In the genomic region with DNA sequence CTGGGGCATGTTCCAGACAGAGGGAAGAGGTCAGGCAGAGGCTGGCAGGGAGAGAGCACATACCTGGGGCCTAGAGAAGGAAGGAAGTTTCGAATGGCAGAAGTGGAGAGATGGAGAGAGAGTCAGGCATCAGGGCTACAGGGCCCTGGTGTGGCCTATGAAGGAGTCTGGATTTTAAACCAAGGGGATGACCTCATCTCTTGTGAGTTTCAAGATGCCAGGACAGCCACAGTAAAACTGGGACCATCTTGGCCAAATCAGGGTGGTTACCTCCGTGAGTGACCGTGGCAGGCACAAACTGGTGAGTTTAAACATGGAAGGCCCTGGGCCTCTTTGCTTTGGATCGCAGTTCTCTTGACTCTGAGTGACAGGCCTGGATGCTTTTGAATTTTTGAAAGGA, we compare ENCODE assay signal across 18 cellular contexts. TPM values are rescaled to one million over a fixed set of nuclear protein-coding genes. Genes with fewer than 3 reads are reported as not detected.
DNase-seq lines count a peak whose midpoint lies in the region; ATAC-seq, FAIRE-seq and TF ChIP-seq lines count a peak whose summit lies in the region.
"Had no signal": no experiment of that assay in that cellular context is flagged by ENCODE, and none has a peak within 500 bp of the region (broad histone marks: within the 10 kb centered on the region; RNA-seq: fewer than 3 reads in every experiment).

No MANE protein-coding gene starts in this region.

- no peak for FAIRE-seq in kidney (lab: Jason Lieb, UNC)
- FAIRE-seq in H54 (lab: Jason Lieb, UNC) = no peak

- no peak for TF ChIP-seq CTCF in CD4-positive, alpha-beta T cell (IDR thresholded peaks at IDR 0.05)
- no peak for TF ChIP-seq CTCF in activated CD8-positive, alpha-beta T cell treated with anti-CD3 and anti-CD28 coated beads for 36 hours (IDR thresholded peaks at IDR 0.05)
- TF ChIP-seq CTCF in kidney (IDR thresholded peaks at IDR 0.05; ENCODE audit: borderline replicate concordance, extremely low read depth, insufficient read depth) (no peak), right atrium auricular region (IDR thresholded peaks at IDR 0.05) (no peak), sigmoid colon (IDR thresholded peaks at IDR 0.05) (no peak)

- H3K36me3 ChIP-seq in BLaER1 treated with 17β-estradiol and CSF1 and Interleukin-3, amounts not matched to agents 10 nM and 100 nM = no peaks in the 10 kb centered on the region
- no peaks in the 10 kb centered on the region for H3K36me3 ChIP-seq in kidney (ENCODE audit: control insufficient read depth in 1 of 2, insufficient read depth in 2 of 2, low read length in 2 of 2)
- H3K36me3 ChIP-seq in right atrium auricular region = no peaks in the 10 kb centered on the region
- H3K36me3 ChIP-seq in sigmoid colon = no peaks in the 10 kb centered on the region
- H3K36me3 ChIP-seq: left lung, Peyer's patch, spleen, upper lobe of right lung had no signal

- 82 to 91% methylated on average over 4 of the region's 4 CpGs for WGBS in sigmoid colon, 2 donors

- intact Hi-C loops in CD4-positive, alpha-beta T cell (cut with DNase I, micrococcal nuclease) = no loop called here
- intact Hi-C loops in activated CD8-positive, alpha-beta T cell treated with anti-CD3 and anti-CD28 coated beads for 36 hours (cut with micrococcal nuclease) = no loop called here
- intact Hi-C loops in kidney (cut with DNase I) (no loop called here), sigmoid colon (cut with DNase I) (no loop called here)

- H3K27me3 Mint-ChIP-seq in CD4-positive, alpha-beta T cell = peaks cover 17% of the 10 kb centered on the region
- peaks cover 8% of the 10 kb centered on the region for H3K27me3 Mint-ChIP-seq in activated CD8-positive, alpha-beta T cell treated with anti-CD3 and anti-CD28 coated beads for 36 hours

- H3K27me3 ChIP-seq in BLaER1 treated with 17β-estradiol and CSF1 and Interleukin-3, amounts not matched to agents 10 nM and 100 nM = no peaks in the 10 kb centered on the region
- H3K27me3 ChIP-seq in CD4-positive, alpha-beta T cell (ENCODE audit: control insufficient read depth, insufficient read depth, low read length) = peaks cover 2% of the 10 kb centered on the region
- H3K27me3 ChIP-seq in right atrium auricular region (no peaks in the 10 kb centered on the region), sigmoid colon (no peaks in the 10 kb centered on the region)
- H3K27me3 ChIP-seq: body of pancreas, left lung, Peyer's patch had no signal

- no peak for TF ChIP-seq POLR2A in H54 (IDR thresholded peaks at IDR 0.05; ENCODE audit: low read depth, low read length)
- TF ChIP-seq POLR2A in sigmoid colon (IDR thresholded peaks at IDR 0.05) = no peak

- no peak overlapping the region for H3K9ac ChIP-seq in BLaER1 treated with 17β-estradiol and CSF1 and Interleukin-3, amounts not matched to agents 10 nM and 100 nM
- H3K9ac ChIP-seq in kidney (ENCODE audit: low read length in 2 of 2) = no peak overlapping the region

- peak overlapping the region in 2 of 11 experiments; percentile 15 to 40; a peak in 3 of 22 replicates for H3K27ac ChIP-seq in BLaER1 treated with 17β-estradiol and CSF1 and Interleukin-3, amounts not matched to agents 10 nM and 100 nM
- no peak overlapping the region for H3K27ac ChIP-seq in CD4-positive, alpha-beta T cell (ENCODE audit: low read depth, low read length)
- H3K27ac ChIP-seq in kidney (ENCODE audit: low read depth in 2 of 2, low read length in 2 of 2) (no peak overlapping the region), right atrium auricular region (no peak overlapping the region), sigmoid colon (no peak overlapping the region)
- H3K27ac ChIP-seq: body of pancreas, left lung, Peyer's patch, spleen, upper lobe of right lung had no signal

- no peaks in the 10 kb centered on the region for H4K20me1 ChIP-seq in BLaER1 treated with 17β-estradiol and CSF1 and Interleukin-3, amounts not matched to agents 10 nM and 100 nM

- no peak for DNase-seq in CD4-positive, alpha-beta T cell
- DNase-seq in activated CD8-positive, alpha-beta T cell treated with anti-CD3 and anti-CD28 coated beads for 36 hours = no peak
- DNase-seq in kidney (peak; percentile 4), H54 (ENCODE audit: insufficient read length, low spot score) (no peak), right atrium auricular region (ENCODE audit: low spot score) (no peak), sigmoid colon (no peak)
- DNase-seq: activated gamma-delta T cell treated with Interleukin-2 at 50 U/mL for 16 hours, body of pancreas, HCEC 1CT, left lung, NCI-H510A, spleen, upper lobe of right lung had no signal

- no peaks in the 10 kb centered on the region for H3K9me3 ChIP-seq in BLaER1 treated with 17β-estradiol and CSF1 and Interleukin-3, amounts not matched to agents 10 nM and 100 nM (replicated peaks in 1 of 11)
- no peaks in the 10 kb centered on the region for H3K9me3 ChIP-seq in CD4-positive, alpha-beta T cell (ENCODE audit: control insufficient read depth, low read length)
- H3K9me3 ChIP-seq in kidney (ENCODE audit: control insufficient read depth in 1 of 2, low read length in 2 of 2) (no peaks in the 10 kb centered on the region), right atrium auricular region (no peaks in the 10 kb centered on the region), sigmoid colon (no peaks in the 10 kb centered on the region)
- H3K9me3 ChIP-seq: body of pancreas, left lung, Peyer's patch, spleen, upper lobe of right lung had no signal

- no peaks in the 10 kb centered on the region for H3K36me3 Mint-ChIP-seq in CD4-positive, alpha-beta T cell (ENCODE audit: low read depth)
- H3K36me3 Mint-ChIP-seq in activated CD8-positive, alpha-beta T cell treated with anti-CD3 and anti-CD28 coated beads for 36 hours (ENCODE audit: low read depth) = no peaks in the 10 kb centered on the region
- H3K36me3 Mint-ChIP-seq: natural killer cell treated with Interleukin-12 subunit alpha and Interleukin-12 subunit beta and Interleukin-15 and Interleukin-18, amount 100 ng/mL, for 72 hours had no signal

- POLR2A ChIA-PET in CD4-positive, alpha-beta T cell (lab: Charles Lee) = no interaction called here
- POLR2A ChIA-PET in activated CD8-positive, alpha-beta T cell treated with anti-CD3 and anti-CD28 coated beads for 36 hours (lab: Charles Lee) = no interaction called here

- H3K9me3 Mint-ChIP-seq in CD4-positive, alpha-beta T cell = no peaks in the 10 kb centered on the region
- H3K9me3 Mint-ChIP-seq in activated CD8-positive, alpha-beta T cell treated with anti-CD3 and anti-CD28 coated beads for 36 hours = no peaks in the 10 kb centered on the region
- H3K9me3 Mint-ChIP-seq: natural killer cell treated with Interleukin-12 subunit alpha and Interleukin-12 subunit beta and Interleukin-15 and Interleukin-18, amount 100 ng/mL, for 72 hours had no signal

- H3K4me3 ChIP-seq in BLaER1 treated with 17β-estradiol and CSF1 and Interleukin-3, amounts not matched to agents 10 nM and 100 nM = no peak overlapping the region
- H3K4me3 ChIP-seq in kidney (ENCODE audit: low read length in 2 of 2) (no peak overlapping the region), right atrium auricular region (no peak overlapping the region), sigmoid colon (no peak overlapping the region)
- H3K4me3 ChIP-seq: body of pancreas, left lung, Peyer's patch, spleen, upper lobe of right lung had no signal

- peaks cover 27 to 86% (median 51%) of the 10 kb centered on the region in 10 experiments for H3K4me1 ChIP-seq in BLaER1 treated with 17β-estradiol and CSF1 and Interleukin-3, amounts not matched to agents 10 nM and 100 nM
- H3K4me1 ChIP-seq in kidney (ENCODE audit: control insufficient read depth in 1 of 2, insufficient read depth in 1 of 2, low read depth in 1 of 2, low read length in 2 of 2) (peaks cover 12 to 20% of the 10 kb centered on the region in 2 donors), right atrium auricular region (no peaks in the 10 kb centered on the region), sigmoid colon (peaks cover 0 to 8% (median 0%) of the 10 kb centered on the region in 4 donors)
- H3K4me1 ChIP-seq: body of pancreas had no signal

- CTCF ChIA-PET in CD4-positive, alpha-beta T cell (lab: Charles Lee) = no interaction called here
- CTCF ChIA-PET in activated CD8-positive, alpha-beta T cell treated with anti-CD3 and anti-CD28 coated beads for 36 hours (lab: Charles Lee) = no interaction called here

- H3K27ac Mint-ChIP-seq in CD4-positive, alpha-beta T cell = peak overlapping the region; percentile 21
- H3K27ac Mint-ChIP-seq in activated CD8-positive, alpha-beta T cell treated with anti-CD3 and anti-CD28 coated beads for 36 hours = peak overlapping the region; percentile 84
- H3K27ac Mint-ChIP-seq: natural killer cell treated with Interleukin-12 subunit alpha and Interleukin-12 subunit beta and Interleukin-15 and Interleukin-18, amount 100 ng/mL, for 72 hours had no signal

- no peak overlapping the region for H3K4me3 Mint-ChIP-seq in CD4-positive, alpha-beta T cell
- no peak overlapping the region for H3K4me3 Mint-ChIP-seq in activated CD8-positive, alpha-beta T cell treated with anti-CD3 and anti-CD28 coated beads for 36 hours
- H3K4me3 Mint-ChIP-seq: natural killer cell treated with Interleukin-12 subunit alpha and Interleukin-12 subunit beta and Interleukin-15 and Interleukin-18, amount 100 ng/mL, for 72 hours had no signal

- H3K4me1 Mint-ChIP-seq in CD4-positive, alpha-beta T cell (ENCODE audit: low read depth) = peaks cover 20% of the 10 kb centered on the region
- peaks cover 31% of the 10 kb centered on the region for H3K4me1 Mint-ChIP-seq in activated CD8-positive, alpha-beta T cell treated with anti-CD3 and anti-CD28 coated beads for 36 hours (ENCODE audit: low read depth)

- no peak for ATAC-seq in CD4-positive, alpha-beta T cell (ENCODE audit: poor library complexity)
- ATAC-seq in activated CD8-positive, alpha-beta T cell treated with anti-CD3 and anti-CD28 coated beads for 36 hours = peak; percentile 13
- ATAC-seq: body of pancreas, left lung, upper lobe of right lung had no signal

- peak overlapping the region in 10 of 11 experiments; percentile 17 to 83 (median 55); a peak in 16 of 22 replicates for H3K4me2 ChIP-seq in BLaER1 treated with 17β-estradiol and CSF1 and Interleukin-3, amounts not matched to agents 10 nM and 100 nM

- no peak for TF ChIP-seq EP300 in sigmoid colon (IDR thresholded peaks at IDR 0.05)

RNA-seq across cellular contexts. Expression of a gene that starts 7.6 kb away (rescaled TPM):
- not detected for total RNA-seq in CD4-positive, alpha-beta T cell
- not detected for total RNA-seq in activated CD8-positive, alpha-beta T cell treated with anti-CD3 and anti-CD28 coated beads for 36 hours
- total RNA-seq in kidney (2.2 TPM), right atrium auricular region (not detected), sigmoid colon (1 to 10 TPM in 2 of 4 donors, not detected in 2; 2.5 to 2.8 TPM)
- polyA plus RNA-seq in kidney (ENCODE audit: insufficient read depth, low read depth, low replicate concordance) (2.6 TPM), sigmoid colon (10 to 100 TPM in 1 of 3 donors, 1 to 10 TPM in 2; 7.2 to 60.7 (median 9.0) TPM)
- total RNA-seq: natural killer cell treated with Interleukin-12 subunit alpha and Interleukin-12 subunit beta and Interleukin-15 and Interleukin-18, amount 100 ng/mL, for 72 hours; pulmonary artery endothelial cell; T-helper 2 cell treated with Interferon-gamma antibody and Interleukin-4, amounts not matched to agents 100 ng/mL and 5 ng/mL, for 36 hours had no signal
